In the genomic region with DNA sequence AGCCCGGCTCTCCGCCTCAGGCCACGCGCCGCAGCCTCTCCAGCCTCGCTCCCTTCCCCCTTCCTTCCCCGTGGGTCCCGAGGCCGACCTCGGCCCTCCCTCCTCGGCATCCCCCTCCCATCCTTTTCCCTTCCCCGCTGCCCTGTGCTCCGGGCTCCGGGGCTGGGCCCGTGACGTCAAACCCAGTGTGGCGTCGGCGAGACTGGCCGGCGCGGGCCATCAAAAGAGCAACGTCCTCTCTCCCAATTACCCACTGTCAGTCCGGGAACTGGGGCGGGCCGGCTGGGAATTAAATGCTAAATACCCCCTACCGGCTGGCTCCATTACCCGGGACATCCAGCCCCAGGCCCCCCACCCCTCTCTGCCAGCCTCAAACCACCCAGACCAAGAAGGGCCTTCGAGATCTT, we compare ENCODE assay signal across 13 cellular contexts. TPM values are rescaled to one million over a fixed set of nuclear protein-coding genes. Genes with fewer than 3 reads are reported as not detected.
DNase-seq lines count a peak whose midpoint lies in the region; ATAC-seq and TF ChIP-seq lines count a peak whose summit lies in the region.
"Had no signal": no experiment of that assay in that cellular context is flagged by ENCODE, and none has a peak within 500 bp of the region (broad histone marks: within the 10 kb centered on the region; RNA-seq: fewer than 3 reads in every experiment).

No MANE protein-coding gene starts in this region.

- H3K4me3 ChIP-seq in spleen: peak overlapping the region in 3 of 8 donors; percentile 2 to 64 (median 42)
- H3K4me3 ChIP-seq: A549, GM23248 had no signal

- peaks cover 39 to 100% (median 78%) of the 10 kb centered on the region in 6 donors for H3K4me1 ChIP-seq in spleen

- H3K27me3 ChIP-seq in spleen (replicated peaks in 1 of 7): peaks cover 10 to 100% (median 96%) of the 10 kb centered on the region in 7 donors

- 1 to 10% (median 4%) methylated on average over 20 to 29 of the region's 29 CpGs for WGBS in spleen, 5 donors

- CTCF ChIA-PET in activated CD4-positive, alpha-beta T cell treated with anti-CD3 and anti-CD28 coated beads for 36 hours (lab: Charles Lee): interaction anchor here (0.6 to 1.3 kb wide), 2 partner anchors 10 to 14 kb away, joined by 3 read pairs; no protein-coding TSS in a partner anchor
- CTCF ChIA-PET in T-cell (lab: Charles Lee): interaction anchor here in 1 of 2 donors (0.6 to 0.9 kb wide), 2 partner anchors 14 to 281 kb away, joined by 3 to 4 read pairs; no protein-coding TSS in a partner anchor

- POLR2A ChIA-PET in activated CD4-positive, alpha-beta T cell treated with anti-CD3 and anti-CD28 coated beads for 36 hours (lab: Charles Lee): no interaction called here
- POLR2A ChIA-PET in T-cell (lab: Charles Lee): no interaction called here

- no peaks in the 10 kb centered on the region for H3K9me3 Mint-ChIP-seq in activated CD4-positive, alpha-beta T cell treated with anti-CD3 and anti-CD28 coated beads for 36 hours (ENCODE audit: low read depth)
- H3K9me3 Mint-ChIP-seq in T-cell (no peaks in the 10 kb centered on the region), progenitor cell of endocrine pancreas (ENCODE audit: low read depth) (no peaks in the 10 kb centered on the region)

- peak overlapping the region; percentile 49 for H3K27ac ChIP-seq in epithelial cell of prostate
- no peak overlapping the region for H3K27ac ChIP-seq in substantia nigra (ENCODE audit: low read depth, low read length, poor library complexity, severe bottlenecking)
- no peak overlapping the region for H3K27ac ChIP-seq in spleen
- H3K27ac ChIP-seq: GM23248 had no signal

- no peak for ATAC-seq in activated CD4-positive, alpha-beta T cell treated with anti-CD3 and anti-CD28 coated beads for 36 hours
- no peak for ATAC-seq in T-cell (replicated peaks in 1 of 4)
- ATAC-seq: A549 had no signal

- H3K36me3 ChIP-seq in spleen: no peaks in the 10 kb centered on the region

- H3K27ac Mint-ChIP-seq in activated CD4-positive, alpha-beta T cell treated with anti-CD3 and anti-CD28 coated beads for 36 hours: no peak overlapping the region
- H3K27ac Mint-ChIP-seq in T-cell (peak overlapping the region in 1 of 2 donors; percentile 84), progenitor cell of endocrine pancreas (peak overlapping the region; percentile 83)

- peaks cover 9% of the 10 kb centered on the region for H3K36me3 Mint-ChIP-seq in activated CD4-positive, alpha-beta T cell treated with anti-CD3 and anti-CD28 coated beads for 36 hours (ENCODE audit: low read depth)
- H3K36me3 Mint-ChIP-seq in T-cell (no peaks in the 10 kb centered on the region), progenitor cell of endocrine pancreas (ENCODE audit: insufficient read depth) (no peaks in the 10 kb centered on the region)

- TF ChIP-seq CTCF in progenitor cell of endocrine pancreas (IDR thresholded peaks at IDR 0.05; ENCODE audit: unreplicated experiment): no peak
- TF ChIP-seq CTCF in spleen (IDR thresholded peaks at IDR 0.05 in 8 of 11, conservative IDR thresholded peaks at IDR 0.05 in 3 of 11): no peak

- peak overlapping the region; percentile 96 for H3K4me3 Mint-ChIP-seq in activated CD4-positive, alpha-beta T cell treated with anti-CD3 and anti-CD28 coated beads for 36 hours
- H3K4me3 Mint-ChIP-seq in T-cell: peak overlapping the region; percentile 49 to 92 (median 71)
- peak overlapping the region; percentile 41 for H3K4me3 Mint-ChIP-seq in progenitor cell of endocrine pancreas (ENCODE audit: low read depth)

- peaks cover 34% of the 10 kb centered on the region for H3K27me3 Mint-ChIP-seq in activated CD4-positive, alpha-beta T cell treated with anti-CD3 and anti-CD28 coated beads for 36 hours
- H3K27me3 Mint-ChIP-seq in T-cell (peaks cover 21 to 41% of the 10 kb centered on the region in 2 donors), progenitor cell of endocrine pancreas (peaks cover 68% of the 10 kb centered on the region)

- TF ChIP-seq POLR2A in spleen (IDR thresholded peaks at IDR 0.05): no peak

- DNase-seq in activated CD4-positive, alpha-beta T cell treated with anti-CD3 and anti-CD28 coated beads for 36 hours: peak; percentile 42
- no peak for DNase-seq in activated CD4-positive, alpha-beta T cell treated with anti-CD3 and anti-CD28 coated beads, Interleukin-2, amount 50 U/mL, for 1 hour
- DNase-seq in T-cell: no peak
- DNase-seq in epithelial cell of prostate (ENCODE audit: low read depth, low spot score): no peak
- DNase-seq in progenitor cell of endocrine pancreas (ENCODE audit: low spot score, unreplicated experiment): no peak
- DNase-seq in NCI-H774 (lab: John Stamatoyannopoulos, UW): no peak
- DNase-seq in substantia nigra (lab: John Stamatoyannopoulos, UW): no peak
- DNase-seq in spleen: no peak
- DNase-seq: activated gamma-delta T cell; effector CD8-positive, alpha-beta T cell; GM23248; NCI-H82 had no signal

- peaks cover 40% of the 10 kb centered on the region for H3K4me1 Mint-ChIP-seq in activated CD4-positive, alpha-beta T cell treated with anti-CD3 and anti-CD28 coated beads for 36 hours
- H3K4me1 Mint-ChIP-seq in T-cell (peaks cover 36 to 52% (median 50%) of the 10 kb centered on the region in 3 donors), progenitor cell of endocrine pancreas (ENCODE audit: low read depth) (peaks cover 19% of the 10 kb centered on the region)

- H3K9me3 ChIP-seq in spleen: no peaks in the 10 kb centered on the region
- H3K9me3 ChIP-seq: A549 had no signal

- intact Hi-C loops in activated CD4-positive, alpha-beta T cell treated with anti-CD3 and anti-CD28 coated beads for 36 hours (cut with DNase I, micrococcal nuclease): loop anchor here (2.0 to 10.0 kb wide), 12 partner anchors 190 to 1850 kb away; a partner anchor contains a TSS
- intact Hi-C loops in spleen (cut with DNase I; ENCODE audit: low total_unique reads): no loop called here

RNA-seq across cellular contexts. Expression of a gene that starts 2.6 kb away (rescaled TPM):
- total RNA-seq in activated CD4-positive, alpha-beta T cell treated with anti-CD3 and anti-CD28 coated beads for 36 hours: 10 to 100 TPM; 23.5 to 30.2 TPM
- total RNA-seq in T-cell: 10 to 100 TPM; 47.2 to 98.1 (median 59.9) TPM
- 2.7 and 4.6 TPM in 2 replicates for total RNA-seq in progenitor cell of endocrine pancreas
- total RNA-seq in spleen: 10 to 100 TPM in 2 of 7 donors, 1 to 10 TPM in 5; 3.9 to 15.4 (median 8.8) TPM
- 1 to 10 TPM; 2.2 to 4.4 (median 3.5) TPM for polyA plus RNA-seq in spleen
- total RNA-seq: GM23248 had no signal
- polyA plus RNA-seq: GM23248 had no signal

Comparison
In these comparisons a context has a peak if more than half of its experiments do, and no peak if none do; other contexts are left out.
1. H3K4me3 Mint-ChIP-seq: peak in every context shown above with its lines; median percentile 96 in activated CD4-positive, alpha-beta T cell treated with anti-CD3 and anti-CD28 coated beads for 36 hours; 71 in T-cell; 41 in progenitor cell of endocrine pancreas.